ENCODE assay signal across 21 cellular contexts in the genomic region with DNA sequence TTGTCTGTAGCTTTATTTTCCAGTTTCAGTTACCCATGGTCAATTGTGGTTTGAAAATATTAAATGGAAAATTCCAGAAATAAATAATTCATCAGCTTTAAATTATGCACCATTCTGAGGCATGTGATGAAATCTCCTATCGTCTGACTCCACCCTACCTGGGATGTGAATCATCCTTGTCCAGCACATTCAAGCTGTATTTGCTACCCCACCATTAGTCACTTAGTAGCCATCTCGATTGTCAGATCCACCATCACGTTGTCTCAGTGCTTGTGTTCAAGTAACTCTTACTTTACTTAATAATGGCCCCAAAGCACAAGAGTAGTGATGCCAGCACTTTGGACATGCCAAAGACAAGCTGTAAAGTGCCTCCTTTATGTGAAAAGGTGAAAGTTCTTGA. TPM values are rescaled to one million over a fixed set of nuclear protein-coding genes. Genes with fewer than 3 reads are reported as not detected.
DNase-seq lines count a peak whose midpoint lies in the region; ATAC-seq and TF ChIP-seq lines count a peak whose summit lies in the region.
"Had no signal": no experiment of that assay in that cellular context is flagged by ENCODE, and none has a peak within 500 bp of the region (broad histone marks: within the 10 kb centered on the region; RNA-seq: fewer than 3 reads in every experiment).

No MANE protein-coding gene starts in this region.

- no peak overlapping the region for H3K4me3 Mint-ChIP-seq in chondrocyte (ENCODE audit: unreplicated experiment)
- H3K4me3 Mint-ChIP-seq: activated B cell treated with CpG ODN at 0.5 μM for 24 hours; activated naive CD8-positive, alpha-beta T cell; stimulated activated naive B cell treated with anti-CD40 and anti-IgM and Interleukin-4, amounts not matched to agents 10 μg/mL and 1 μg/mL and 100 μg/mL, for 72 hours had no signal

- H3K27ac Mint-ChIP-seq in chondrocyte (ENCODE audit: unreplicated experiment), result peak overlapping the region; percentile 27
- H3K27ac Mint-ChIP-seq: activated B cell treated with CpG ODN at 0.5 μM for 24 hours; activated naive CD8-positive, alpha-beta T cell; stimulated activated naive B cell treated with anti-CD40 and anti-IgM and Interleukin-4, amounts not matched to agents 10 μg/mL and 1 μg/mL and 100 μg/mL, for 72 hours had no signal

- intact Hi-C loops in PC-3 (cut with micrococcal nuclease), result no loop called here
- intact Hi-C loops in upper lobe of right lung (cut with DNase I), result no loop called here

- ATAC-seq in PC-3 (peak; percentile 66), GM21737 (IDR thresholded peaks at IDR 0.05; ENCODE audit: unreplicated experiment) (no peak), upper lobe of right lung (no peak)
- ATAC-seq: gastroesophageal sphincter; GM12878; right cardiac atrium; stimulated activated naive B cell treated with anti-CD40 and anti-IgM and Interleukin-4, amounts not matched to agents 10 μg/mL and 1 μg/mL and 100 μg/mL, for 72 hours had no signal

- H3K27me3 ChIP-seq in PC-3 (ENCODE audit: low read length) (no peaks in the 10 kb centered on the region), upper lobe of right lung (no peaks in the 10 kb centered on the region)
- H3K27me3 ChIP-seq: gastroesophageal sphincter, uterus had no signal

- CTCF ChIA-PET in PC-3 (lab: Charles Lee), result interaction anchor here (0.6 to 1.5 kb wide), 5 partner anchors 9 to 207 kb away, joined by 3 to 12 read pairs (median 4); no protein-coding TSS in a partner anchor

- POLR2A ChIA-PET in PC-3 (lab: Charles Lee; ENCODE audit: unreplicated experiment), result interaction anchor here (0.5 to 0.9 kb wide), 3 partner anchors 9 to 44 kb away, joined by 3 to 5 read pairs (median 3); no protein-coding TSS in a partner anchor

- H3K27me3 Mint-ChIP-seq in chondrocyte (ENCODE audit: low read depth), result no peaks in the 10 kb centered on the region
- H3K27me3 Mint-ChIP-seq: activated B cell treated with CpG ODN at 0.5 μM for 24 hours; activated naive CD8-positive, alpha-beta T cell; stimulated activated naive B cell treated with anti-CD40 and anti-IgM and Interleukin-4, amounts not matched to agents 10 μg/mL and 1 μg/mL and 100 μg/mL, for 72 hours had no signal

- H3K9me2 ChIP-seq in PC-3 (replicated peaks; ENCODE audit: low read length), result no peaks in the 10 kb centered on the region

- BruUV-seq in PC-3 (replicated peaks; lab: Mats Ljungman, UMichigan), result no TSS peak

- H3K27ac ChIP-seq in PC-3 (ENCODE audit: low read length) (peak overlapping the region; percentile 73), upper lobe of right lung (no peak overlapping the region)
- H3K27ac ChIP-seq: BLaER1, coronary artery, gastroesophageal sphincter, uterus had no signal

- no peaks in the 10 kb centered on the region for H3F3A ChIP-seq in PC-3 (ENCODE audit: low read length, unreplicated experiment)

- H3K9me3 ChIP-seq in PC-3 (ENCODE audit: low read length), result no peaks in the 10 kb centered on the region
- H3K9me3 ChIP-seq in upper lobe of right lung, result no peaks in the 10 kb centered on the region
- H3K9me3 ChIP-seq: gastroesophageal sphincter, uterus had no signal

- H2AFZ ChIP-seq in PC-3 (ENCODE audit: low read length), result peak overlapping the region; percentile 28; the same call in 1 of the 2 replicates

- H3K4me3 ChIP-seq in PC-3 (ENCODE audit: low read length) (no peak overlapping the region), upper lobe of right lung (no peak overlapping the region)
- H3K4me3 ChIP-seq: BLaER1, coronary artery, gastroesophageal sphincter, GM12878, uterus had no signal

- H3K4me2 ChIP-seq in PC-3 (ENCODE audit: low read length), result peak overlapping the region; percentile 42
- H3K4me2 ChIP-seq: BLaER1 had no signal

- peaks cover 5% of the 10 kb centered on the region for H3K9me3 Mint-ChIP-seq in chondrocyte (ENCODE audit: low read depth)
- H3K9me3 Mint-ChIP-seq: activated B cell treated with CpG ODN at 0.5 μM for 24 hours; stimulated activated naive B cell treated with anti-CD40 and anti-IgM and Interleukin-4, amounts not matched to agents 10 μg/mL and 1 μg/mL and 100 μg/mL, for 72 hours had no signal

- H3K9ac ChIP-seq in PC-3 (ENCODE audit: low read length), result no peak overlapping the region
- H3K9ac ChIP-seq: BLaER1 had no signal

- no peaks in the 10 kb centered on the region for H3K36me3 ChIP-seq in PC-3 (ENCODE audit: low read depth, low read length)
- no peaks in the 10 kb centered on the region for H3K36me3 ChIP-seq in upper lobe of right lung
- H3K36me3 ChIP-seq: BLaER1, gastroesophageal sphincter, uterus had no signal

- no peaks in the 10 kb centered on the region for H3K36me3 Mint-ChIP-seq in chondrocyte (ENCODE audit: low read depth)
- H3K36me3 Mint-ChIP-seq: activated naive CD8-positive, alpha-beta T cell; stimulated activated naive B cell treated with anti-CD40 and anti-IgM and Interleukin-4, amounts not matched to agents 10 μg/mL and 1 μg/mL and 100 μg/mL, for 72 hours had no signal

- peaks cover 31% of the 10 kb centered on the region for H3K4me1 Mint-ChIP-seq in chondrocyte (ENCODE audit: low read depth)

- H3K4me1 ChIP-seq in PC-3 (ENCODE audit: insufficient read depth, low read length), result peaks cover 45% of the 10 kb centered on the region
- H3K4me1 ChIP-seq in upper lobe of right lung, result peaks cover 14% of the 10 kb centered on the region
- H3K4me1 ChIP-seq: uterus had no signal

- H3K79me2 ChIP-seq in PC-3 (ENCODE audit: low read length), result peaks cover 28% of the 10 kb centered on the region

- peak; percentile 71 for DNase-seq in Daoy (ENCODE audit: low read depth)
- DNase-seq in PC-3, result peak; percentile 91
- DNase-seq in chondrocyte (ENCODE audit: low spot score), result no peak
- peak; percentile 86 for DNase-seq in kidney tubule cell (ENCODE audit: low spot score)
- no peak for DNase-seq in NCI-H526 (lab: John Stamatoyannopoulos, UW)
- DNase-seq in upper lobe of right lung, result no peak
- DNase-seq in mesenteric fat pad (ENCODE audit: low spot score), result no peak
- DNase-seq: activated B cell treated with CpG ODN at 0.5 μM for 24 hours; activated CD8-positive, alpha-beta memory T cell treated with anti-CD3 and anti-CD28 coated beads, Interleukin-2, amount 50 U/mL, for 48 hours; DMS79; kidney; NCI-H2171 treated with DMSO at 0.1 percent for 48 hours; right cardiac atrium; stimulated activated naive B cell treated with anti-CD40 and anti-IgM and Interleukin-4, amounts not matched to agents 10 μg/mL and 1 μg/mL and 100 μg/mL, for 72 hours; uterus had no signal

- no peaks in the 10 kb centered on the region for H4K20me1 ChIP-seq in PC-3 (ENCODE audit: low read length)
- H4K20me1 ChIP-seq: BLaER1 had no signal

- TF ChIP-seq CTCF in PC-3 (conservative IDR thresholded peaks at IDR 0.05; ENCODE audit: low read depth, low read length), result no peak
- TF ChIP-seq CTCF in chondrocyte (IDR thresholded peaks at IDR 0.05), result no peak
- TF ChIP-seq CTCF in upper lobe of right lung (IDR thresholded peaks at IDR 0.05), result no peak

RNA-seq across cellular contexts. Expression of gene STPG1, which starts 4.0 kb away (rescaled TPM):
- 2.2 and 10.1 TPM in 2 replicates for total RNA-seq in Daoy (2014; rRNA removed; shearing (Covaris generic))
- 12.8 and 14.9 TPM in 2 replicates for total RNA-seq in PC-3 (2014; rRNA removed)
- total RNA-seq in chondrocyte, result 5.0 to 6.8 TPM (median 5.8 TPM) in 3 replicates
- total RNA-seq in upper lobe of right lung, result 8.6 TPM
- 7.5 TPM for total RNA-seq in mesenteric fat pad

RNA-seq across cellular contexts. Expression of gene NIPAL3, which starts 6.1 kb away (rescaled TPM):
- total RNA-seq in Daoy (2014; rRNA removed; shearing (Covaris generic)), result 8.6 and 13.8 TPM in 2 replicates
- total RNA-seq in PC-3 (2014; rRNA removed), result 35.2 and 43.7 TPM in 2 replicates
- 27.1 to 35.3 TPM (median 29.3 TPM) in 3 replicates for total RNA-seq in chondrocyte
- total RNA-seq in upper lobe of right lung, result 37.8 TPM
- total RNA-seq in mesenteric fat pad, result 9.6 TPM

Comparison
In these comparisons a context has a peak if more than half of its experiments do, and no peak if none do; other contexts are left out.
1. DNase-seq: peak in Daoy (single experiment), PC-3 (single experiment) and kidney tubule cell (single experiment); none in chondrocyte (single experiment), NCI-H526 (0 of 2), upper lobe of right lung (single experiment) and mesenteric fat pad (single experiment).